Comparison of ENCODE assay signal across 15 cellular contexts in the genomic region with DNA sequence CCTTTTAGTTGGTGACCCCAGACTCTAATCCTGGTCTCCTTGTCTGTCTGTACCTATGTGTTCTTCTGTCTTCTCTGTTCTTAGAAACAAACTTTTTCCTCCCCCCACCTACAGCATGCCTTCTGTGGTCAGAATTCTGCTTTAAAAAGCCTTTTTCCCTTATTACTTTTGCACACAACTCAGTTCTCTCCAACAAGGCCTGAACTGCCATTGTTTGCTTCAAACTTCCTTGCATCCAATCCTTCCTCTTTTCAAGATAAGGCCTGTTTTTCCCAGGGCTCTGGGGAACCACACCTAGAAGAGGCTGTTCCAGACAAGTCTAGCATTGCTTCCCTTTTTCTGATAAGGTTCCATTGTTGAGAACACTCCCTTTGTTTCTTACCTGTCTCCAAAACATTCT. TPM values are rescaled to one million over a fixed set of nuclear protein-coding genes. Genes with fewer than 3 reads are reported as not detected.
DNase-seq lines count a peak whose midpoint lies in the region; ATAC-seq and TF ChIP-seq lines count a peak whose summit lies in the region.
"Had no signal": no experiment of that assay in that cellular context is flagged by ENCODE, and none has a peak within 500 bp of the region (broad histone marks: within the 10 kb centered on the region; RNA-seq: fewer than 3 reads in every experiment).

No MANE protein-coding gene starts in this region.

- H3K27me3 ChIP-seq in heart right ventricle (no peaks in the 10 kb centered on the region), suprapubic skin (no peaks in the 10 kb centered on the region)

- DNase-seq in activated naive CD4-positive, alpha-beta T cell treated with anti-CD3 and anti-CD28 coated beads, Interleukin-2, amount 50 U/mL, for 16 hours = no peak
- DNase-seq in T-helper 17 cell (no peak), heart right ventricle (peak in 1 of 2 donors; percentile 32), suprapubic skin (ENCODE audit: low spot score in 2 of 2) (no peak)
- DNase-seq: amniotic stem cell; DMS153; HCEC 1CT; midbrain; NK-92 treated with Interleukin-12 subunit alpha and Interleukin-12 subunit beta, amount 100 ng/mL, for 24 hours; WERI-Rb-1 had no signal

- H3K36me3 ChIP-seq in heart right ventricle (no peaks in the 10 kb centered on the region), suprapubic skin (no peaks in the 10 kb centered on the region)
- H3K36me3 ChIP-seq: WERI-Rb-1 had no signal

- H3K4me1 Mint-ChIP-seq in activated naive CD4-positive, alpha-beta T cell treated with anti-CD3 and anti-CD28 coated beads, Interleukin-2, amount 50 U/mL, for 24 hours = peaks cover 21% of the 10 kb centered on the region
- H3K4me1 Mint-ChIP-seq in T-helper 17 cell = no peaks in the 10 kb centered on the region

- TF ChIP-seq POLR2A in suprapubic skin (IDR thresholded peaks at IDR 0.05) = no peak

- peak overlapping the region; percentile 32 to 75 (median 60) for H3K27ac ChIP-seq in heart right ventricle
- peak overlapping the region; percentile 58 for H3K27ac ChIP-seq in suprapubic skin
- H3K27ac ChIP-seq: HL-60, WERI-Rb-1 had no signal

- no peak overlapping the region for H3K4me3 ChIP-seq in heart right ventricle
- H3K4me3 ChIP-seq in suprapubic skin = no peak overlapping the region

- H3K9me3 Mint-ChIP-seq in activated naive CD4-positive, alpha-beta T cell treated with anti-CD3 and anti-CD28 coated beads, Interleukin-2, amount 50 U/mL, for 24 hours = no peaks in the 10 kb centered on the region

- intact Hi-C loops in heart right ventricle (cut with DNase I) = loop anchor here in 2 of 10 donors (5.0 to 10.0 kb wide), 2 partner anchors 65 to 67 kb away; no protein-coding TSS in a partner anchor

- peak overlapping the region; percentile 64 for H3K27ac Mint-ChIP-seq in activated naive CD4-positive, alpha-beta T cell treated with anti-CD3 and anti-CD28 coated beads, Interleukin-2, amount 50 U/mL, for 24 hours
- H3K27ac Mint-ChIP-seq in T-helper 17 cell = peak overlapping the region; percentile 51

- no peak overlapping the region for H3K4me3 Mint-ChIP-seq in activated naive CD4-positive, alpha-beta T cell treated with anti-CD3 and anti-CD28 coated beads, Interleukin-2, amount 50 U/mL, for 24 hours
- no peak overlapping the region for H3K4me3 Mint-ChIP-seq in T-helper 17 cell

- H3K27me3 Mint-ChIP-seq in activated naive CD4-positive, alpha-beta T cell treated with anti-CD3 and anti-CD28 coated beads, Interleukin-2, amount 50 U/mL, for 24 hours = no peaks in the 10 kb centered on the region
- no peaks in the 10 kb centered on the region for H3K27me3 Mint-ChIP-seq in T-helper 17 cell

- ATAC-seq in T-helper 17 cell (no peak), heart right ventricle (peak; percentile 43 to 91 (median 84)), SK-N-SH treated with all-trans-retinoic acid at 6 μM for 48 hours (no peak), HG02840 (IDR thresholded peaks at IDR 0.05; ENCODE audit: low FRiP score, unreplicated experiment) (no peak), HG03354 (IDR thresholded peaks at IDR 0.05; ENCODE audit: poor library complexity, severe bottlenecking, unreplicated experiment) (no peak)

- H3K9me3 ChIP-seq in T-helper 17 cell (ENCODE audit: control insufficient read depth, low read length, poor library complexity, severe bottlenecking) (no peaks in the 10 kb centered on the region), heart right ventricle (no peaks in the 10 kb centered on the region), suprapubic skin (no peaks in the 10 kb centered on the region)

- H3K36me3 Mint-ChIP-seq in activated naive CD4-positive, alpha-beta T cell treated with anti-CD3 and anti-CD28 coated beads, Interleukin-2, amount 50 U/mL, for 24 hours = no peaks in the 10 kb centered on the region
- H3K36me3 Mint-ChIP-seq in T-helper 17 cell (ENCODE audit: low read depth) = no peaks in the 10 kb centered on the region

- H3K4me1 ChIP-seq in heart right ventricle = peaks cover 0 to 16% (median 9%) of the 10 kb centered on the region in 9 donors
- H3K4me1 ChIP-seq in suprapubic skin = peaks cover 29% of the 10 kb centered on the region

- TF ChIP-seq EP300 in suprapubic skin (IDR thresholded peaks at IDR 0.05) = no peak

- TF ChIP-seq CTCF in heart right ventricle (IDR thresholded peaks at IDR 0.05) (no peak), suprapubic skin (IDR thresholded peaks at IDR 0.05) (no peak)

TF ChIP-seq in SK-N-SH treated with all-trans-retinoic acid at 6 μM for 48 hours, 23 proteins besides CTCF, POLR2A, EP300 and RAD21:
- TF ChIP-seq ESRRG (CRISPR knock-in tag; IDR thresholded peaks at IDR 0.05) = no peak
- no peak for TF ChIP-seq BACH2 (CRISPR knock-in tag; IDR thresholded peaks at IDR 0.05; ENCODE audit: borderline replicate concordance)
- TF ChIP-seq ARNTL (CRISPR knock-in tag; IDR thresholded peaks at IDR 0.05; ENCODE audit: borderline replicate concordance, low read depth) = no peak
- no peak for TF ChIP-seq ZNF70 (CRISPR knock-in tag; IDR thresholded peaks at IDR 0.05)
- no peak for TF ChIP-seq TCF4 (CRISPR knock-in tag; IDR thresholded peaks at IDR 0.05; ENCODE audit: borderline replicate concordance)
- TF ChIP-seq ZFP30 (CRISPR knock-in tag; IDR thresholded peaks at IDR 0.05) = no peak
- no peak for TF ChIP-seq ZNF8 (CRISPR knock-in tag; IDR thresholded peaks at IDR 0.05)

RNA-seq across cellular contexts. Expression of a gene that starts 22.2 kb away (rescaled TPM):
- total RNA-seq in T-helper 17 cell = 10 to 100 TPM; 55.4 to 58.2 TPM
- total RNA-seq in heart right ventricle = 10 to 100 TPM; 19.7 to 30.2 (median 22.6) TPM
- 10 to 100 TPM in 1 of 2 donors, 1 to 10 TPM in 1; 8.0 to 11.6 TPM for polyA plus RNA-seq in heart right ventricle
- total RNA-seq in suprapubic skin = 10 to 100 TPM; 45.1 to 77.8 (median 56.3) TPM

Comparison
In these comparisons a context has a peak if more than half of its experiments do, and no peak if none do; other contexts are left out.
1. ATAC-seq: peak in heart right ventricle (8 of 8); none in T-helper 17 cell (single experiment), SK-N-SH treated with all-trans-retinoic acid at 6 μM for 48 hours (single experiment), HG02840 (single experiment) and HG03354 (single experiment).